In genomic region chrX:11787564-11787963, GRCh38 we compare ENCODE assay signal across 9 cellular contexts. TPM values are rescaled to one million over a fixed set of nuclear protein-coding genes. Genes with fewer than 3 reads are reported as not detected.
DNase-seq lines count a peak whose midpoint lies in the region; ATAC-seq and TF ChIP-seq lines count a peak whose summit lies in the region.
"Had no signal": no experiment of that assay in that cellular context is flagged by ENCODE, and none has a peak within 500 bp of the region (broad histone marks: within the 10 kb centered on the region; RNA-seq: fewer than 3 reads in every experiment).

No MANE protein-coding gene starts in this region.

- H3K9ac ChIP-seq in endodermal cell (ENCODE audit: extremely low read depth, low read length, poor library complexity, severe bottlenecking) = no peak overlapping the region

- no peaks in the 10 kb centered on the region for H3K36me3 Mint-ChIP-seq in activated CD8-positive, alpha-beta T cell treated with anti-CD3 and anti-CD28 coated beads, Interleukin-2, amount 10 ng/mL, durations not matched to agents 7 days and 5 days (ENCODE audit: low read depth)
- no peaks in the 10 kb centered on the region for H3K36me3 Mint-ChIP-seq in endodermal cell (ENCODE audit: low read depth)

- WGBS in endodermal cell (ENCODE audit: insufficient coverage in 1 of 2, insufficient read length in 1 of 2), 2 experiments = 20 to 24% methylated on average over 4 to 18 of the region's 18 CpGs

- no peaks in the 10 kb centered on the region for H3K36me3 ChIP-seq in endodermal cell (ENCODE audit: control insufficient read depth, insufficient read depth, low read length)

- H3K4me3 Mint-ChIP-seq in activated CD8-positive, alpha-beta T cell treated with anti-CD3 and anti-CD28 coated beads, Interleukin-2, amount 10 ng/mL, durations not matched to agents 7 days and 5 days = peak overlapping the region; percentile 56
- H3K4me3 Mint-ChIP-seq in endodermal cell = no peak overlapping the region

- H3K27me3 ChIP-seq in endodermal cell (ENCODE audit: control insufficient read depth, insufficient read depth, low read length, poor library complexity, severe bottlenecking) = no peaks in the 10 kb centered on the region

- POLR2A ChIA-PET in activated CD8-positive, alpha-beta T cell treated with anti-CD3 and anti-CD28 coated beads, Interleukin-2, amount 10 ng/mL, durations not matched to agents 7 days and 5 days (lab: Charles Lee) = no interaction called here

- H3K27ac ChIP-seq in C4-2B = no peak overlapping the region
- H3K27ac ChIP-seq in endodermal cell (ENCODE audit: low read depth, low read length) = no peak overlapping the region
- H3K27ac ChIP-seq: HL-60 had no signal

- peak; percentile 79 for DNase-seq in activated CD8-positive, alpha-beta T cell treated with anti-CD3 and anti-CD28 coated beads, Interleukin-2, amount 10 ng/mL, durations not matched to agents 7 days and 5 days
- DNase-seq in endodermal cell (peak; percentile 95), myocyte (ENCODE audit: low read depth) (peak; percentile 77), RKO (ENCODE audit: low spot score) (no peak), T1000 (lab: John Stamatoyannopoulos, UW) (no peak)
- peak; percentile 59 for DNase-seq in stimulated activated CD8-positive, alpha-beta memory T cell treated with anti-CD3 and anti-CD28 coated beads, Interleukin-4, amount 100 ng/mL, for 24 hours (ENCODE audit: low read depth)

- no peak overlapping the region for H3K4me3 ChIP-seq in endodermal cell (ENCODE audit: low read length)

- no peaks in the 10 kb centered on the region for H3K4me1 ChIP-seq in endodermal cell (ENCODE audit: control insufficient read depth, insufficient read depth, low read length)

- no peak overlapping the region for H3K27ac Mint-ChIP-seq in activated CD8-positive, alpha-beta T cell treated with anti-CD3 and anti-CD28 coated beads, Interleukin-2, amount 10 ng/mL, durations not matched to agents 7 days and 5 days
- H3K27ac Mint-ChIP-seq in endodermal cell = no peak overlapping the region

- no peaks in the 10 kb centered on the region for H3K9me3 Mint-ChIP-seq in activated CD8-positive, alpha-beta T cell treated with anti-CD3 and anti-CD28 coated beads, Interleukin-2, amount 10 ng/mL, durations not matched to agents 7 days and 5 days (ENCODE audit: insufficient read depth)
- H3K9me3 Mint-ChIP-seq in endodermal cell = peaks cover 15% of the 10 kb centered on the region

- TF ChIP-seq CTCF in C4-2B (conservative IDR thresholded peaks at IDR 0.05) = peak; percentile 53
- peak; percentile 79 for TF ChIP-seq CTCF in endodermal cell (conservative IDR thresholded peaks at IDR 0.05)

- peaks cover 32% of the 10 kb centered on the region for H3K4me1 Mint-ChIP-seq in activated CD8-positive, alpha-beta T cell treated with anti-CD3 and anti-CD28 coated beads, Interleukin-2, amount 10 ng/mL, durations not matched to agents 7 days and 5 days (ENCODE audit: low read depth)
- no peaks in the 10 kb centered on the region for H3K4me1 Mint-ChIP-seq in endodermal cell

- no peaks in the 10 kb centered on the region for H3K9me3 ChIP-seq in endodermal cell (ENCODE audit: control insufficient read depth, low read length)

- ATAC-seq in HG03342 (IDR thresholded peaks at IDR 0.05; ENCODE audit: unreplicated experiment) = peak; percentile 46
- peak; percentile 80 for ATAC-seq in activated CD8-positive, alpha-beta T cell treated with anti-CD3 and anti-CD28 coated beads, Interleukin-2, amount 10 ng/mL, durations not matched to agents 7 days and 5 days

- CTCF ChIA-PET in activated CD8-positive, alpha-beta T cell treated with anti-CD3 and anti-CD28 coated beads, Interleukin-2, amount 10 ng/mL, durations not matched to agents 7 days and 5 days (lab: Charles Lee) = interaction anchor here (0.7 to 3.1 kb wide), 20 partner anchors 9 to 251 kb away, joined by 3 to 22 read pairs (median 4); partner anchors contain the start of gene MSL3

- no peaks in the 10 kb centered on the region for H3K27me3 Mint-ChIP-seq in activated CD8-positive, alpha-beta T cell treated with anti-CD3 and anti-CD28 coated beads, Interleukin-2, amount 10 ng/mL, durations not matched to agents 7 days and 5 days (ENCODE audit: low read depth)
- no peaks in the 10 kb centered on the region for H3K27me3 Mint-ChIP-seq in endodermal cell (ENCODE audit: insufficient read depth)

RNA-seq across cellular contexts. Expression of gene MSL3, which starts 29.5 kb away (rescaled TPM):
- total RNA-seq in activated CD8-positive, alpha-beta T cell treated with anti-CD3 and anti-CD28 coated beads, Interleukin-2, amount 10 ng/mL, durations not matched to agents 7 days and 5 days = 10 to 100 TPM; 49.7 to 50.1 TPM
- 10 to 100 TPM; 16.2 to 18.0 TPM for total RNA-seq in endodermal cell
- polyA plus RNA-seq in endodermal cell (2013, experiment 1 of 2) = 23.3 TPM
- 21.1 TPM for polyA plus RNA-seq in endodermal cell (2013, experiment 2 of 2)
- total RNA-seq in myocyte = 19.5 and 31.2 TPM in 2 replicates
- polyA plus RNA-seq in myocyte (2012) = 16.1 TPM

Comparison
In these comparisons a context has a peak if more than half of its experiments do, and no peak if none do; other contexts are left out.
1. DNase-seq: peak in activated CD8-positive, alpha-beta T cell treated with anti-CD3 and anti-CD28 coated beads, Interleukin-2, amount 10 ng/mL, durations not matched to agents 7 days and 5 days (single experiment), endodermal cell (single experiment), myocyte (single experiment) and stimulated activated CD8-positive, alpha-beta memory T cell treated with anti-CD3 and anti-CD28 coated beads, Interleukin-4, amount 100 ng/mL, for 24 hours (single experiment); none in RKO (single experiment) and T1000 (single experiment).